ENCODE assay signal across 1 cellular context in genomic region chr1:204077979-204078696, GRCh38.
TF ChIP-seq lines count a peak whose summit lies in the region.

No MANE protein-coding gene starts in this region.

TF ChIP-seq in HEK293, 187 proteins besides CTCF, POLR2A, EP300 and RAD21 (continued from another document):
- TF ChIP-seq, protein P1, sequence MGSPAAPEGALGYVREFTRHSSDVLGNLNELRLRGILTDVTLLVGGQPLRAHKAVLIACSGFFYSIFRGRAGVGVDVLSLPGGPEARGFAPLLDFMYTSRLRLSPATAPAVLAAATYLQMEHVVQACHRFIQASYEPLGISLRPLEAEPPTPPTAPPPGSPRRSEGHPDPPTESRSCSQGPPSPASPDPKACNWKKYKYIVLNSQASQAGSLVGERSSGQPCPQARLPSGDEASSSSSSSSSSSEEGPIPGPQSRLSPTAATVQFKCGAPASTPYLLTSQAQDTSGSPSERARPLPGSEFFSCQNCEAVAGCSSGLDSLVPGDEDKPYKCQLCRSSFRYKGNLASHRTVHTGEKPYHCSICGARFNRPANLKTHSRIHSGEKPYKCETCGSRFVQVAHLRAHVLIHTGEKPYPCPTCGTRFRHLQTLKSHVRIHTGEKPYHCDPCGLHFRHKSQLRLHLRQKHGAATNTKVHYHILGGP (tag by site-specific recombination; IDR thresholded peaks at IDR 0.05) = no peak
